11 cellular contexts compared by ENCODE assay signal in genomic region chr2:234241656-234242445, GRCh38.
A peak's percentile ranks its signal among the peaks of the same experiment; 100 is the strongest.
DNase-seq lines count a peak whose midpoint lies in the region; ATAC-seq, FAIRE-seq and TF ChIP-seq lines count a peak whose summit lies in the region.
"Had no signal": no experiment of that assay in that cellular context is flagged by ENCODE, and none has a peak within 500 bp of the region (broad histone marks: within the 10 kb centered on the region; RNA-seq: fewer than 3 reads in every experiment).

No MANE protein-coding gene starts in this region.

- no peak for FAIRE-seq in frontal cortex (lab: Jason Lieb, UNC)

- no peaks in the 10 kb centered on the region for H3K79me2 ChIP-seq in ACC112 (ENCODE audit: control insufficient read depth, insufficient read depth, low read length, unreplicated experiment)

- H3K4me1 ChIP-seq in ACC112 (ENCODE audit: control insufficient read depth, insufficient read depth, low read length, unreplicated experiment), result peaks cover 56% of the 10 kb centered on the region
- no peaks in the 10 kb centered on the region for H3K4me1 ChIP-seq in Peyer's patch

- peak overlapping the region in 1 of 5 experiments; percentile 14 for H3K4me3 Mint-ChIP-seq in brain
- H3K4me3 Mint-ChIP-seq: B cell; stimulated activated naive B cell treated with anti-CD40 and anti-IgM and Interleukin-4, amounts not matched to agents 10 μg/mL and 1 μg/mL and 100 μg/mL, for 72 hours; T-helper 1 cell treated with Interleukin-12 subunit alpha and Interleukin-12 subunit beta and Interleukin-4 antibody, amounts not matched to agents 30 μg/mL and 1 μg/mL, for 36 hours had no signal

- H2AFZ ChIP-seq in ACC112 (ENCODE audit: low read length, unreplicated experiment), result peak overlapping the region; percentile 47

- TF ChIP-seq CTCF in brain (conservative IDR thresholded peaks at IDR 0.05) (no peak), Peyer's patch (IDR thresholded peaks at IDR 0.05) (no peak)

- peaks cover 0 to 31% (median 14%) of the 10 kb centered on the region in 5 experiments for H3K9me3 Mint-ChIP-seq in brain

- no peak for ATAC-seq in HG03159 (IDR thresholded peaks at IDR 0.05; ENCODE audit: unreplicated experiment)
- ATAC-seq: stimulated activated naive B cell treated with anti-CD40 and anti-IgM and Interleukin-4, amounts not matched to agents 10 μg/mL and 1 μg/mL and 100 μg/mL, for 72 hours had no signal

- H3K27me3 Mint-ChIP-seq in brain, result peaks cover 7% of the 10 kb centered on the region

- H3K4me1 Mint-ChIP-seq in brain, result peaks cover 42% of the 10 kb centered on the region

- peak overlapping the region in 3 of 5 experiments; percentile 56 to 85 (median 77) for H3K27ac Mint-ChIP-seq in brain
- H3K27ac Mint-ChIP-seq: B cell; stimulated activated naive B cell treated with anti-CD40 and anti-IgM and Interleukin-4, amounts not matched to agents 10 μg/mL and 1 μg/mL and 100 μg/mL, for 72 hours; T-helper 1 cell treated with Interleukin-12 subunit alpha and Interleukin-12 subunit beta and Interleukin-4 antibody, amounts not matched to agents 30 μg/mL and 1 μg/mL, for 36 hours had no signal

- 0 out of 2 replicates have a peak overlapping the region, but pooled peaks have one; percentile 32 for H3K4me3 ChIP-seq in ACC112 (ENCODE audit: low read depth, low read length)
- H3K4me3 ChIP-seq in Peyer's patch, result no peak overlapping the region

- H3K9me3 ChIP-seq in Peyer's patch, result no peaks in the 10 kb centered on the region

- TF ChIP-seq POLR2A in Peyer's patch (IDR thresholded peaks at IDR 0.05), result no peak

- no peaks in the 10 kb centered on the region for H3K36me3 ChIP-seq in ACC112 (ENCODE audit: insufficient read depth, low read length)
- H3K36me3 ChIP-seq in Peyer's patch, result no peaks in the 10 kb centered on the region

- no peaks in the 10 kb centered on the region for H3K36me3 Mint-ChIP-seq in brain

- DNase-seq in HT1080 (ENCODE audit: low read depth) (peak; percentile 97), kidney tubule cell (ENCODE audit: low spot score) (peak; percentile 99), frontal cortex (ENCODE audit: low spot score in 2 of 2) (no peak), Peyer's patch (no peak)
- no peak for DNase-seq in activated CD4-positive, CD25-positive, alpha-beta regulatory T cell (lab: John Stamatoyannopoulos, UW)
- DNase-seq: stimulated activated naive B cell treated with anti-CD40 and anti-IgM and Interleukin-4, amounts not matched to agents 10 μg/mL and 1 μg/mL and 100 μg/mL, for 72 hours had no signal

- no peaks in the 10 kb centered on the region for H3K27me3 ChIP-seq in ACC112 (ENCODE audit: insufficient read depth, low read length)
- no peaks in the 10 kb centered on the region for H3K27me3 ChIP-seq in Peyer's patch

- H3K27ac ChIP-seq in ACC112 (ENCODE audit: low read depth, low read length), result peak overlapping the region; percentile 65
- no peak overlapping the region for H3K27ac ChIP-seq in Peyer's patch

Comparison
In these comparisons a context has a peak if more than half of its experiments do, and no peak if none do; other contexts are left out.
1. DNase-seq: peak in HT1080 (single experiment) and kidney tubule cell (single experiment); none in frontal cortex (0 of 2), activated CD4-positive, CD25-positive, alpha-beta regulatory T cell (0 of 4) and Peyer's patch (0 of 3).